In genomic region chr7:76486618-76487017, GRCh38 we compare ENCODE assay signal across 9 cellular contexts. TPM values are rescaled to one million over a fixed set of nuclear protein-coding genes. Genes with fewer than 3 reads are reported as not detected.
A peak's percentile ranks its signal among the peaks of the same experiment; 100 is the strongest.
DNase-seq lines count a peak whose midpoint lies in the region; ATAC-seq and TF ChIP-seq lines count a peak whose summit lies in the region.
"Not testable (repeated sequence)": the region's sequence is repeated elsewhere in the genome, so short reads cannot be mapped to it uniquely, and the experiment has no call there.
"Had no signal": no experiment of that assay in that cellular context is flagged by ENCODE, and none has a peak within 500 bp of the region (broad histone marks: within the 10 kb centered on the region; RNA-seq: fewer than 3 reads in every experiment).

No MANE protein-coding gene starts in this region.

- H3K36me3 ChIP-seq in lung (ENCODE audit: control insufficient read depth in 2 of 2, insufficient read depth in 2 of 2, low read length in 2 of 2) = not testable (repeated sequence)

- not testable (repeated sequence) for H3K27me3 ChIP-seq in lung (ENCODE audit: control insufficient read depth, insufficient read depth)

- not testable (repeated sequence) for H3K9me3 ChIP-seq in lung (ENCODE audit: control insufficient read depth in 2 of 2, insufficient read depth in 1 of 2, low read length in 1 of 2)

- not testable (repeated sequence) for H3K4me1 ChIP-seq in lung (ENCODE audit: control insufficient read depth in 2 of 2, insufficient read depth in 2 of 2, low read length in 2 of 2)

- not testable (repeated sequence) for TF ChIP-seq CTCF in lung (IDR thresholded peaks at IDR 0.05; ENCODE audit: control extremely low read depth, extremely low read depth)

- ATAC-seq in GM18861 (IDR thresholded peaks at IDR 0.05; ENCODE audit: unreplicated experiment) (peak; percentile 99), GM21381 (IDR thresholded peaks at IDR 0.05; ENCODE audit: unreplicated experiment) (peak; percentile 99), HG02870 (IDR thresholded peaks at IDR 0.05; ENCODE audit: unreplicated experiment) (peak; percentile 99), HG03378 (IDR thresholded peaks at IDR 0.05; ENCODE audit: unreplicated experiment) (peak; percentile 98), lung (ENCODE audit: insufficient read depth, low FRiP score) (peak; percentile 63)
- ATAC-seq in stimulated activated naive CD8-positive, alpha-beta T cell treated with anti-CD3 and anti-CD28 coated beads, Interleukin-15, Interleukin-2, amounts not matched to agents 100 U/mL and 50 U/mL, for 24 hours = peak; percentile 99

- H3K27ac ChIP-seq in lung (ENCODE audit: low read depth in 1 of 2, low read length in 1 of 2) = not testable (repeated sequence)

- H3K4me3 ChIP-seq in lung = not testable (repeated sequence)

- WGBS in lung, 2 donors = 70% methylated on average over 2 of the region's 5 CpGs; no CpG with 5 or more reads in 1 of the 2 donors

- DNase-seq in activated CD4-positive, alpha-beta T cell treated with anti-CD3 and anti-CD28 coated beads for 24 hours (ENCODE audit: low read depth in 2 of 2) = peak; percentile 9 to 15
- DNase-seq in activated naive CD4-positive, alpha-beta T cell treated with anti-CD3 and anti-CD28 coated beads, Interleukin-2, amount 50 U/mL, for 16 hours = peak; percentile 43
- DNase-seq in lung (ENCODE audit: low spot score) = not testable (repeated sequence)
- peak; percentile 41 for DNase-seq in stimulated activated naive CD8-positive, alpha-beta T cell treated with anti-CD3 and anti-CD28 coated beads, Interleukin-15, Interleukin-2, amounts not matched to agents 100 U/mL and 50 U/mL, for 24 hours

RNA-seq across cellular contexts. Expression of gene UPK3B, which starts 23.7 kb away (rescaled TPM):
- 10 to 100 TPM in 1 of 2 donors, 1 to 10 TPM in 1; 3.6 to 12.4 TPM for total RNA-seq in lung
- polyA plus RNA-seq in lung = 10 to 100 TPM in 1 of 2 donors, 1 to 10 TPM in 1; 4.7 to 24.3 TPM

RNA-seq across cellular contexts. Expression of gene DTX2, which starts 25.1 kb away (rescaled TPM):
- total RNA-seq in lung = 10 to 100 TPM; 18.5 to 55.3 TPM
- 10 to 100 TPM; 39.5 to 44.2 TPM for polyA plus RNA-seq in lung

RNA-seq across cellular contexts. Expression of gene SPDYE16, which starts 56.5 kb away (rescaled TPM):
- under 1 TPM in 1 of 2 donors, not detected in 1; 0.28 TPM for total RNA-seq in lung
- polyA plus RNA-seq in lung = under 1 TPM; 0.14 to 0.18 TPM
- total RNA-seq: transverse colon had no signal
